ENCODE assay signal across 1 cellular context in the genomic region with DNA sequence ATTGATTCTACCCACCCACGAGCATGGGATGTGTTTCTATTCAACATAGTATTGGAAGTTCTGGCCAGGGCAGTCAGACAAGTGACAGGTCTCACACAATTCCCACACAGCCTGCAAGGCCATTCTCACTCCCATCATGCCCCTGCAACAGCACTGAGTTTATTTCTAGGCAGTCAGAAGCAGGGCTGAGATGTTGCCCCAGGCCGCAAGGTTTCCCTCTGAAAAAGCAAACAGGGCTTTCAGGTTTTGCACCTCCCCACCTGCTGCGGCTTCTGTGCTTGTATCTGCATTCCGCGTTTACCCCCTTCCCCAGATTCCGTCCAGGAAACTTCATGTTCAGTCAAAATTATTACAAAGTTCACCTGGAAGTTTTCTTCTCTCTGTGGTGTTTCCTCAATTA.
TF ChIP-seq lines count a peak whose summit lies in the region.

No MANE protein-coding gene starts in this region.

TF ChIP-seq in WTC11, 78 proteins besides CTCF, POLR2A, EP300 and RAD21 (continued from another document):
- TF ChIP-seq E2F1 (CRISPR knock-in tag; IDR thresholded peaks at IDR 0.05) (no peak), MLX (CRISPR knock-in tag; IDR thresholded peaks at IDR 0.05) (no peak)
- TF ChIP-seq, protein P1, sequence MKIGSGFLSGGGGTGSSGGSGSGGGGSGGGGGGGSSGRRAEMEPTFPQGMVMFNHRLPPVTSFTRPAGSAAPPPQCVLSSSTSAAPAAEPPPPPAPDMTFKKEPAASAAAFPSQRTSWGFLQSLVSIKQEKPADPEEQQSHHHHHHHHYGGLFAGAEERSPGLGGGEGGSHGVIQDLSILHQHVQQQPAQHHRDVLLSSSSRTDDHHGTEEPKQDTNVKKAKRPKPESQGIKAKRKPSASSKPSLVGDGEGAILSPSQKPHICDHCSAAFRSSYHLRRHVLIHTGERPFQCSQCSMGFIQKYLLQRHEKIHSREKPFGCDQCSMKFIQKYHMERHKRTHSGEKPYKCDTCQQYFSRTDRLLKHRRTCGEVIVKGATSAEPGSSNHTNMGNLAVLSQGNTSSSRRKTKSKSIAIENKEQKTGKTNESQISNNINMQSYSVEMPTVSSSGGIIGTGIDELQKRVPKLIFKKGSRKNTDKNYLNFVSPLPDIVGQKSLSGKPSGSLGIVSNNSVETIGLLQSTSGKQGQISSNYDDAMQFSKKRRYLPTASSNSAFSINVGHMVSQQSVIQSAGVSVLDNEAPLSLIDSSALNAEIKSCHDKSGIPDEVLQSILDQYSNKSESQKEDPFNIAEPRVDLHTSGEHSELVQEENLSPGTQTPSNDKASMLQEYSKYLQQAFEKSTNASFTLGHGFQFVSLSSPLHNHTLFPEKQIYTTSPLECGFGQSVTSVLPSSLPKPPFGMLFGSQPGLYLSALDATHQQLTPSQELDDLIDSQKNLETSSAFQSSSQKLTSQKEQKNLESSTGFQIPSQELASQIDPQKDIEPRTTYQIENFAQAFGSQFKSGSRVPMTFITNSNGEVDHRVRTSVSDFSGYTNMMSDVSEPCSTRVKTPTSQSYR (CRISPR knock-in tag; IDR thresholded peaks at IDR 0.05): no peak
